Comparison of ENCODE assay signal across 16 cellular contexts in genomic region chr17:4742133-4742532, GRCh38. TPM values are rescaled to one million over a fixed set of nuclear protein-coding genes. Genes with fewer than 3 reads are reported as not detected.
DNase-seq lines count a peak whose midpoint lies in the region; ATAC-seq and TF ChIP-seq lines count a peak whose summit lies in the region.
"Had no signal": no experiment of that assay in that cellular context is flagged by ENCODE, and none has a peak within 500 bp of the region (broad histone marks: within the 10 kb centered on the region; RNA-seq: fewer than 3 reads in every experiment).

No MANE protein-coding gene starts in this region.

- H3K79me2 ChIP-seq in MM.1S (ENCODE audit: low read length) = no peaks in the 10 kb centered on the region

- no peak overlapping the region for H3K4me3 ChIP-seq in CD4-positive, CD25-positive, alpha-beta regulatory T cell (ENCODE audit: low read depth, low read length)
- H3K4me3 ChIP-seq in MM.1S (ENCODE audit: low read length) = no peak overlapping the region
- H3K4me3 ChIP-seq: GM23248 had no signal

- no peak overlapping the region for H3K27ac Mint-ChIP-seq in activated naive CD8-positive, alpha-beta T cell
- no peak overlapping the region for H3K27ac Mint-ChIP-seq in activated naive CD8-positive, alpha-beta T cell treated with anti-CD3 and anti-CD28 coated beads, Interleukin-2, amount 50 U/mL, for 24 hours
- H3K27ac Mint-ChIP-seq in CD4-positive, CD25-positive, alpha-beta regulatory T cell = no peak overlapping the region
- peak overlapping the region; percentile 68 for H3K27ac Mint-ChIP-seq in dendritic cell treated with granulocyte-macrophage colony-stimulating factor and Interleukin-4, amounts not matched to agents 40 ng/mL and 50 ng/mL, for 4 days
- peak overlapping the region; percentile 23 for H3K27ac Mint-ChIP-seq in type B pancreatic cell

- peaks cover 25% of the 10 kb centered on the region for H3K4me1 ChIP-seq in CD4-positive, CD25-positive, alpha-beta regulatory T cell (ENCODE audit: control insufficient read depth, insufficient read depth, low read length, poor library complexity, severe bottlenecking)
- H3K4me1 ChIP-seq in MM.1S (ENCODE audit: low read length) = peaks cover 11% of the 10 kb centered on the region

- peaks cover 21% of the 10 kb centered on the region for H3K4me1 Mint-ChIP-seq in activated naive CD8-positive, alpha-beta T cell (ENCODE audit: low read depth)
- H3K4me1 Mint-ChIP-seq in activated naive CD8-positive, alpha-beta T cell treated with anti-CD3 and anti-CD28 coated beads, Interleukin-2, amount 50 U/mL, for 24 hours = peaks cover 18% of the 10 kb centered on the region
- peaks cover 0 to 27% (median 2%) of the 10 kb centered on the region in 4 donors for H3K4me1 Mint-ChIP-seq in CD4-positive, CD25-positive, alpha-beta regulatory T cell
- H3K4me1 Mint-ChIP-seq in dendritic cell treated with granulocyte-macrophage colony-stimulating factor and Interleukin-4, amounts not matched to agents 40 ng/mL and 50 ng/mL, for 4 days (ENCODE audit: low read depth) = peaks cover 45% of the 10 kb centered on the region
- peaks cover 13% of the 10 kb centered on the region for H3K4me1 Mint-ChIP-seq in type B pancreatic cell (ENCODE audit: unreplicated experiment)

- peaks cover 9% of the 10 kb centered on the region for H3K27me3 ChIP-seq in CD4-positive, CD25-positive, alpha-beta regulatory T cell (ENCODE audit: control insufficient read depth, insufficient read depth, low read length)
- peaks cover 16% of the 10 kb centered on the region; the same call in 1 of the 2 replicates for H3K27me3 ChIP-seq in MM.1S (replicated peaks; ENCODE audit: insufficient read depth, low read length)

- H3K4me3 Mint-ChIP-seq in activated naive CD8-positive, alpha-beta T cell = peak overlapping the region; percentile 27
- no peak overlapping the region for H3K4me3 Mint-ChIP-seq in activated naive CD8-positive, alpha-beta T cell treated with anti-CD3 and anti-CD28 coated beads, Interleukin-2, amount 50 U/mL, for 24 hours
- peak overlapping the region in 3 of 4 donors; percentile 38 to 84 (median 61) for H3K4me3 Mint-ChIP-seq in CD4-positive, CD25-positive, alpha-beta regulatory T cell
- H3K4me3 Mint-ChIP-seq in dendritic cell treated with granulocyte-macrophage colony-stimulating factor and Interleukin-4, amounts not matched to agents 40 ng/mL and 50 ng/mL, for 4 days = no peak overlapping the region
- no peak overlapping the region for H3K4me3 Mint-ChIP-seq in type B pancreatic cell

- no peak overlapping the region for H3K9ac ChIP-seq in MM.1S (ENCODE audit: low read length)
- H3K9ac ChIP-seq: GM23248 had no signal

- no peaks in the 10 kb centered on the region for H3K36me3 Mint-ChIP-seq in activated naive CD8-positive, alpha-beta T cell
- no peaks in the 10 kb centered on the region for H3K36me3 Mint-ChIP-seq in activated naive CD8-positive, alpha-beta T cell treated with anti-CD3 and anti-CD28 coated beads, Interleukin-2, amount 50 U/mL, for 24 hours (ENCODE audit: low read depth)
- no peaks in the 10 kb centered on the region for H3K36me3 Mint-ChIP-seq in CD4-positive, CD25-positive, alpha-beta regulatory T cell
- peaks cover 17% of the 10 kb centered on the region for H3K36me3 Mint-ChIP-seq in dendritic cell treated with granulocyte-macrophage colony-stimulating factor and Interleukin-4, amounts not matched to agents 40 ng/mL and 50 ng/mL, for 4 days (ENCODE audit: low read depth)
- H3K36me3 Mint-ChIP-seq in type B pancreatic cell = no peaks in the 10 kb centered on the region

- no peak overlapping the region for H3K4me2 ChIP-seq in MM.1S (ENCODE audit: low read depth, low read length)

- H3K36me3 ChIP-seq in CD4-positive, CD25-positive, alpha-beta regulatory T cell (ENCODE audit: control insufficient read depth, insufficient read depth, low read length) = no peaks in the 10 kb centered on the region
- H3K36me3 ChIP-seq in MM.1S (replicated peaks; ENCODE audit: insufficient read depth, low read length) = no peaks in the 10 kb centered on the region

- H2AFZ ChIP-seq in MM.1S (ENCODE audit: low read length) = no peak overlapping the region
- H2AFZ ChIP-seq: GM23248 had no signal

- intact Hi-C loops in dendritic cell treated with granulocyte-macrophage colony-stimulating factor and Interleukin-4, amounts not matched to agents 40 ng/mL and 50 ng/mL, for 4 days (cut with micrococcal nuclease) = no loop called here

- no peak for ATAC-seq in activated naive CD8-positive, alpha-beta T cell treated with anti-CD3 and anti-CD28 coated beads, Interleukin-2, amount 50 U/mL, for 24 hours
- ATAC-seq in CD4-positive, CD25-positive, alpha-beta regulatory T cell (ENCODE audit: low read depth in 2 of 2) = no peak
- ATAC-seq: HCT116 had no signal

- no peak overlapping the region for H3K27ac ChIP-seq in CD4-positive, CD25-positive, alpha-beta regulatory T cell (ENCODE audit: insufficient read depth, low read length, poor library complexity, severe bottlenecking)
- no peak overlapping the region for H3K27ac ChIP-seq in MM.1S (ENCODE audit: low read length)
- H3K27ac ChIP-seq: GM23248 had no signal

- H3K9me2 ChIP-seq in MM.1S (replicated peaks; ENCODE audit: insufficient read depth, low read length) = no peaks in the 10 kb centered on the region

- peaks cover 10% of the 10 kb centered on the region for H3F3A ChIP-seq in MM.1S (ENCODE audit: insufficient read depth, low read length)

- no peaks in the 10 kb centered on the region for H3K27me3 Mint-ChIP-seq in activated naive CD8-positive, alpha-beta T cell
- H3K27me3 Mint-ChIP-seq in activated naive CD8-positive, alpha-beta T cell treated with anti-CD3 and anti-CD28 coated beads, Interleukin-2, amount 50 U/mL, for 24 hours = peaks cover 23% of the 10 kb centered on the region
- H3K27me3 Mint-ChIP-seq in CD4-positive, CD25-positive, alpha-beta regulatory T cell = peaks cover 51% of the 10 kb centered on the region
- peaks cover 45% of the 10 kb centered on the region for H3K27me3 Mint-ChIP-seq in dendritic cell treated with granulocyte-macrophage colony-stimulating factor and Interleukin-4, amounts not matched to agents 40 ng/mL and 50 ng/mL, for 4 days
- peaks cover 84% of the 10 kb centered on the region for H3K27me3 Mint-ChIP-seq in type B pancreatic cell

- H3K9me3 Mint-ChIP-seq in activated naive CD8-positive, alpha-beta T cell (ENCODE audit: low read depth) = no peaks in the 10 kb centered on the region
- H3K9me3 Mint-ChIP-seq in activated naive CD8-positive, alpha-beta T cell treated with anti-CD3 and anti-CD28 coated beads, Interleukin-2, amount 50 U/mL, for 24 hours = no peaks in the 10 kb centered on the region
- H3K9me3 Mint-ChIP-seq in CD4-positive, CD25-positive, alpha-beta regulatory T cell = no peaks in the 10 kb centered on the region
- H3K9me3 Mint-ChIP-seq in dendritic cell treated with granulocyte-macrophage colony-stimulating factor and Interleukin-4, amounts not matched to agents 40 ng/mL and 50 ng/mL, for 4 days = no peaks in the 10 kb centered on the region
- no peaks in the 10 kb centered on the region for H3K9me3 Mint-ChIP-seq in type B pancreatic cell

- DNase-seq in activated naive CD8-positive, alpha-beta T cell treated with anti-CD3 and anti-CD28 coated beads, Interleukin-2, amount 50 U/mL, for 24 hours = no peak
- no peak for DNase-seq in CD4-positive, CD25-positive, alpha-beta regulatory T cell
- DNase-seq in type B pancreatic cell (ENCODE audit: extremely low spot score, unreplicated experiment) (no peak), MM.1S (no peak), mucosa of gallbladder (ENCODE audit: low spot score) (no peak)
- DNase-seq in activated effector memory CD4-positive, alpha-beta T cell treated with anti-CD3 and anti-CD28 coated beads, Interleukin-2, amount 50 U/mL, for 16 hours = no peak
- DNase-seq: ACHN, Calu3, DMS 273 treated with DMSO at 0.1 percent for 48 hours, GM23248 had no signal

- no peaks in the 10 kb centered on the region for H4K20me1 ChIP-seq in MM.1S (ENCODE audit: insufficient read depth, low read length)

- TF ChIP-seq CTCF in type B pancreatic cell (conservative IDR thresholded peaks at IDR 0.05) (no peak), MM.1S (IDR thresholded peaks at IDR 0.05; ENCODE audit: low read length) (no peak)

- H3K9me3 ChIP-seq in CD4-positive, CD25-positive, alpha-beta regulatory T cell (ENCODE audit: control insufficient read depth in 2 of 2, low read length in 2 of 2) = no peaks in the 10 kb centered on the region
- no peaks in the 10 kb centered on the region for H3K9me3 ChIP-seq in MM.1S (replicated peaks; ENCODE audit: insufficient read depth, low read length)

RNA-seq across cellular contexts. Expression of gene CXCL16, which starts 2.4 kb away (rescaled TPM):
- total RNA-seq in CD4-positive, CD25-positive, alpha-beta regulatory T cell = 7.3 TPM
- polyA plus RNA-seq in CD4-positive, CD25-positive, alpha-beta regulatory T cell = under 1 TPM in 3 of 4 donors, not detected in 1; 0.41 to 0.79 (median 0.45) TPM
- 15.2 and 23.0 TPM in 2 replicates for total RNA-seq in type B pancreatic cell (ENCODE audit: low replicate concordance)
- 92.6 TPM for total RNA-seq in mucosa of gallbladder

RNA-seq across cellular contexts. Expression of gene ZMYND15, which starts 2.5 kb away (rescaled TPM):
- 1.0 TPM for total RNA-seq in CD4-positive, CD25-positive, alpha-beta regulatory T cell
- polyA plus RNA-seq in CD4-positive, CD25-positive, alpha-beta regulatory T cell = not detected
- 0.70 and 1.4 TPM in 2 replicates for total RNA-seq in type B pancreatic cell (ENCODE audit: low replicate concordance)
- total RNA-seq in mucosa of gallbladder = 5.3 TPM
- total RNA-seq: Daoy, HT1080 had no signal

RNA-seq across cellular contexts. Expression of gene MED11, which starts 10.9 kb away (rescaled TPM):
- 9.3 TPM for total RNA-seq in CD4-positive, CD25-positive, alpha-beta regulatory T cell
- polyA plus RNA-seq in CD4-positive, CD25-positive, alpha-beta regulatory T cell = 10 to 100 TPM; 40.0 to 46.8 (median 43.9) TPM
- 17.6 and 21.8 TPM in 2 replicates for total RNA-seq in type B pancreatic cell (ENCODE audit: low replicate concordance)
- 25.6 TPM for total RNA-seq in mucosa of gallbladder

RNA-seq across cellular contexts. Expression of gene TM4SF5, which starts 29.6 kb away (rescaled TPM):
- not detected for total RNA-seq in CD4-positive, CD25-positive, alpha-beta regulatory T cell
- polyA plus RNA-seq in CD4-positive, CD25-positive, alpha-beta regulatory T cell = not detected
- total RNA-seq in type B pancreatic cell (ENCODE audit: low replicate concordance) (5.3 and 9.6 TPM in 2 replicates), mucosa of gallbladder (56.9 TPM)
- total RNA-seq: A172, Daoy, GM23248, HT1080 had no signal
- polyA plus RNA-seq: GM23248 had no signal

RNA-seq across cellular contexts. Expression of gene ARRB2, which starts 31.7 kb away (rescaled TPM):
- 197 TPM for total RNA-seq in CD4-positive, CD25-positive, alpha-beta regulatory T cell
- polyA plus RNA-seq in CD4-positive, CD25-positive, alpha-beta regulatory T cell = 10 to 100 TPM; 22.4 to 37.5 (median 28.9) TPM
- 22.9 and 47.4 TPM in 2 replicates for total RNA-seq in type B pancreatic cell (ENCODE audit: low replicate concordance)
- 94.6 TPM for total RNA-seq in mucosa of gallbladder

Comparison
In these comparisons a context has a peak if more than half of its experiments do, and no peak if none do; other contexts are left out.
1. H3K4me3 Mint-ChIP-seq: peak in activated naive CD8-positive, alpha-beta T cell (single experiment) and CD4-positive, CD25-positive, alpha-beta regulatory T cell (3 of 4); none in activated naive CD8-positive, alpha-beta T cell treated with anti-CD3 and anti-CD28 coated beads, Interleukin-2, amount 50 U/mL, for 24 hours (single experiment), dendritic cell treated with granulocyte-macrophage colony-stimulating factor and Interleukin-4, amounts not matched to agents 40 ng/mL and 50 ng/mL, for 4 days (single experiment) and type B pancreatic cell (single experiment).
2. H3K27ac Mint-ChIP-seq: peak in dendritic cell treated with granulocyte-macrophage colony-stimulating factor and Interleukin-4, amounts not matched to agents 40 ng/mL and 50 ng/mL, for 4 days (single experiment) and type B pancreatic cell (single experiment); none in activated naive CD8-positive, alpha-beta T cell (single experiment), activated naive CD8-positive, alpha-beta T cell treated with anti-CD3 and anti-CD28 coated beads, Interleukin-2, amount 50 U/mL, for 24 hours (single experiment) and CD4-positive, CD25-positive, alpha-beta regulatory T cell (0 of 3).